In the genomic region with DNA sequence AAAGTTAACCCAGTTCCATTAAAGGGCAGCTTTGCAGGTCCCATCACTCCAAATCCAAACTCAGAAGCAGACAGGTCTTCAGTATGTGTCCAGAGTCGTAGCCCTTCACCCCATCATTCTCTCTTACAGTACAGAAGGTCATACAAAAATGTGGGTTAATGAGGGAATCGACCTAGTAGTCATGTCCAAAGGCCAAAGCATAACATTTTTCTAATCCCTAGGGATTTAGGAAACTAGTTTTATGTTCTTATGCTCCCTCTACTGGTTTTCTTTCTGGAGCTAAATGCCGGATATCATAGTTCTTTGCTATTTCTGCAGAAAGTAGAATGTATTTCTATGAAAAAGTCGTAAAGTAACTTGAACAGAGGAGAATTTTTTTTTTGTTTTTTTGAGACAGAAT, we compare ENCODE assay signal across 10 cellular contexts.
DNase-seq lines count a peak whose midpoint lies in the region; ATAC-seq lines count a peak whose summit lies in the region.
"Had no signal": no experiment of that assay in that cellular context is flagged by ENCODE, and none has a peak within 500 bp of the region (broad histone marks: within the 10 kb centered on the region; RNA-seq: fewer than 3 reads in every experiment).

No MANE protein-coding gene starts in this region.

- DNase-seq in NCI-H82 (lab: John Stamatoyannopoulos, UW) (peak; percentile 10), NCI-H82 treated with DMSO at 0.1 percent for 48 hours (lab: John Stamatoyannopoulos, UW; ENCODE audit: unreplicated experiment) (no peak), astrocyte of the hippocampus (ENCODE audit: low read depth, low spot score) (peak; percentile 38), right cardiac atrium (no peak), superior temporal gyrus (ENCODE audit: extremely low spot score) (peak; percentile 91), COLO668 (lab: John Stamatoyannopoulos, UW; ENCODE audit: unreplicated experiment) (no peak), caudate nucleus (lab: John Stamatoyannopoulos, UW) (no peak), neuronal stem cell (ENCODE audit: low spot score) (no peak)
- DNase-seq: gastrocnemius medialis had no signal

- H3K27ac ChIP-seq in right cardiac atrium (ENCODE audit: low read length) (peak overlapping the region; percentile 30), caudate nucleus (ENCODE audit: low read depth, low read length) (no peak overlapping the region), neuronal stem cell (replicated peaks; ENCODE audit: low read length) (no peak overlapping the region)
- H3K27ac ChIP-seq: BLaER1 had no signal

- H3K27me3 ChIP-seq in right cardiac atrium (ENCODE audit: control insufficient read depth, insufficient read depth) (no peaks in the 10 kb centered on the region), neuronal stem cell (ENCODE audit: control insufficient read depth in 3 of 3, insufficient read depth in 3 of 3, low read depth in 1 of 3, low read length in 3 of 3) (no peaks in the 10 kb centered on the region)
- H3K27me3 ChIP-seq: BLaER1, gastrocnemius medialis had no signal

- H2BK120ac ChIP-seq in neuronal stem cell (ENCODE audit: low read depth, low read length) = no peak overlapping the region

- H3K36me3 ChIP-seq in neuronal stem cell (replicated peaks in 1 of 2; ENCODE audit: control insufficient read depth in 2 of 2, insufficient read depth in 2 of 2, low read length in 2 of 2) = peaks cover 2 to 10% of the 10 kb centered on the region in 2 donors
- H3K36me3 ChIP-seq: gastrocnemius medialis had no signal

- WGBS in right cardiac atrium = 60% methylated on average over 4 of the region's 4 CpGs
- WGBS in neuronal stem cell (ENCODE audit: extremely low coverage in 2 of 2, insufficient read length in 2 of 2, insufficient replicate concordance in 1 of 2), 2 donors = no CpG with 5 or more reads among the region's 4 CpGs

- peak; percentile 10 to 21 for ATAC-seq in right cardiac atrium

- H2BK12ac ChIP-seq in neuronal stem cell (ENCODE audit: low read length) = no peak overlapping the region

- H2AFZ ChIP-seq in neuronal stem cell (ENCODE audit: low read length) = no peak overlapping the region

- H2BK15ac ChIP-seq in neuronal stem cell (ENCODE audit: low read length) = no peak overlapping the region

- H3K9ac ChIP-seq in neuronal stem cell (ENCODE audit: low read depth, low read length, poor library complexity) = no peak overlapping the region
- H3K9ac ChIP-seq: BLaER1 had no signal

- H3K9me3 ChIP-seq in right cardiac atrium (ENCODE audit: control insufficient read depth, low read length) (no peaks in the 10 kb centered on the region), neuronal stem cell (replicated peaks in 1 of 2; ENCODE audit: control insufficient read depth in 2 of 2, insufficient read depth in 1 of 2, low read depth in 1 of 2, low read length in 2 of 2) (peaks cover 0 to 1% of the 10 kb centered on the region in 2 donors)
- H3K9me3 ChIP-seq: BLaER1, gastrocnemius medialis had no signal

- no peak overlapping the region for H3K23ac ChIP-seq in neuronal stem cell (ENCODE audit: low read depth, low read length, poor library complexity)

- no peak overlapping the region for H3K18ac ChIP-seq in neuronal stem cell (ENCODE audit: low read length)

- no peak overlapping the region for H3K4me2 ChIP-seq in neuronal stem cell (ENCODE audit: insufficient read depth, low read length, poor library complexity, severe bottlenecking)
- H3K4me2 ChIP-seq: BLaER1 had no signal

- no peaks in the 10 kb centered on the region for H3K79me1 ChIP-seq in neuronal stem cell (ENCODE audit: low read depth, low read length)

- no peak overlapping the region for H4K8ac ChIP-seq in neuronal stem cell (ENCODE audit: low read depth, low read length)

- no peak overlapping the region for H3K4ac ChIP-seq in neuronal stem cell (ENCODE audit: low read length)

- no peak overlapping the region for H4K91ac ChIP-seq in neuronal stem cell (ENCODE audit: low read depth, low read length, poor library complexity)

- H3K4me1 ChIP-seq in right cardiac atrium (ENCODE audit: control insufficient read depth, insufficient read depth, low read length) (peaks cover 10% of the 10 kb centered on the region), neuronal stem cell (ENCODE audit: control insufficient read depth in 2 of 2, insufficient read depth in 1 of 2, low read depth in 1 of 2, low read length in 2 of 2) (peaks cover 9 to 13% of the 10 kb centered on the region in 2 donors)
- H3K4me1 ChIP-seq: BLaER1 had no signal

- no peak overlapping the region for H3K4me3 ChIP-seq in right cardiac atrium (ENCODE audit: low read length)
- no peak overlapping the region for H3K4me3 ChIP-seq in neuronal stem cell (ENCODE audit: low read length in 2 of 2)
- H3K4me3 ChIP-seq: BLaER1, gastrocnemius medialis had no signal

- H3K14ac ChIP-seq in neuronal stem cell (ENCODE audit: low read length) = no peak overlapping the region

- intact Hi-C loops in right cardiac atrium (cut with DNase I) = loop anchor here in 1 of 4 donors (10.0 kb wide), 1 partner anchor 147 kb away; the partner anchor contains the start of gene WDFY2

- no peak overlapping the region for H2AK5ac ChIP-seq in neuronal stem cell (ENCODE audit: low read depth, low read length)

- no peak overlapping the region for H2BK5ac ChIP-seq in neuronal stem cell (ENCODE audit: low read length)

Comparison
In these comparisons a context has a peak if more than half of its experiments do, and no peak if none do; other contexts are left out.
1. DNase-seq: peak in NCI-H82 (single experiment), astrocyte of the hippocampus (single experiment) and superior temporal gyrus (single experiment); none in NCI-H82 treated with DMSO at 0.1 percent for 48 hours (single experiment), right cardiac atrium (0 of 3), COLO668 (single experiment), caudate nucleus (0 of 61) and neuronal stem cell (single experiment).